Comparison of ENCODE assay signal across 9 cellular contexts in the genomic region with DNA sequence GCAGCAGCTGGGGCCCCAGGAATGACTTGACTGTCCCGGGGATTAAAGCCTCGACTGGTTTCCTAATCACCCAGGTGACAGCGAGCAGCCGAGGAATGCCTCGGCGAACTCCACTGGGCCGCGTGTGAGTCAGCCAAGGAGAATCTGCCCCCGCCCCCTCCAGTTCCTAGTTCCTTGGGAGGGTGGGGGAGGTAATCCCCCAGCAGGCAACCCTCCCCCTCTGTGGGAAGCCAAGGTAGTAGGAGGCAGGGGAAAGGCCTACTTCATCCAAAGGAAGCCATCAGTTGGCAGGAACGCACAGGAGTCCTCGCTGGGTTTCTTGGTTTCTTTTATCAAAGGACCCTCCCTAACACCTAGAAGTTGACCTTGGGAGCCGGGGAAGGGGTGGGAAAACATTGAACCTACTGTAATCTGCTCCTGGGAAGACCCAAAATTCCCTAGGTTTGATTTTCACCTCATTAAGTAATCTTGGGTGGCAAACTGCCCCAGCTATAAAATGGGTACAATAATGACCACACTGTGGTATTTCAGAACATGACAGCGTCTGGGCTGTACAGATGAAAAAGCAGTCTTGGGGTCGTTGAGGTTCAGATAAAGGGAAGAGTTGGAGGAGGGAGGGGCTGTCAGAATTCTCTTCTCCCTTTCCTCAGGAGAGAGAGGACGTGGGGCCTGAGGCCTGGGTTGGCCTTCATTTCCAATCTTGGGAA. TPM values are rescaled to one million over a fixed set of nuclear protein-coding genes. Genes with fewer than 3 reads are reported as not detected.
DNase-seq lines count a peak whose midpoint lies in the region; ATAC-seq, FAIRE-seq and TF ChIP-seq lines count a peak whose summit lies in the region.
"Had no signal": no experiment of that assay in that cellular context is flagged by ENCODE, and none has a peak within 500 bp of the region (broad histone marks: within the 10 kb centered on the region; RNA-seq: fewer than 3 reads in every experiment).

No MANE protein-coding gene starts in this region.

- H3K36me3 ChIP-seq in HepG2 (replicated peaks in 1 of 2; ENCODE audit: control insufficient read depth in 1 of 2, insufficient read depth in 2 of 2, low read length in 2 of 2) = no peaks in the 10 kb centered on the region
- no peaks in the 10 kb centered on the region for H3K36me3 ChIP-seq in right lobe of liver

- in situ Hi-C loops in HepG2 (cut with HindIII; ENCODE audit: extremely low pct_ligation_motif_present, low pct_unique_long_range_greater_than_20kb) (no loop called here), G401 (cut with HindIII; ENCODE audit: low sequenced_read_pairs) (no loop called here)

- 4% methylated on average over 13 of the region's 15 CpGs for WGBS in HepG2 (ENCODE audit: low lambda C conversion rate)
- 68% methylated on average over 6 of the region's 15 CpGs for WGBS in right lobe of liver (ENCODE audit: insufficient coverage, low coverage, low lambda C conversion rate, missing lambda C conversion rate)
- WGBS in lower leg skin, 2 donors = 47 to 50% methylated on average over 15 of the region's 15 CpGs

- POLR2A ChIA-PET in HepG2 (lab: Yijun Ruan, JAX) = no interaction called here

- no peak overlapping the region for H2AFZ ChIP-seq in HepG2 (ENCODE audit: low read length)

- H4K20me1 ChIP-seq in HepG2 (ENCODE audit: insufficient read depth, low read length) = no peaks in the 10 kb centered on the region

- H3K4me1 ChIP-seq in HepG2 (ENCODE audit: insufficient read depth, low read length) = peaks cover 36% of the 10 kb centered on the region
- no peaks in the 10 kb centered on the region for H3K4me1 ChIP-seq in right lobe of liver

- peak overlapping the region; percentile 59 for H3K4me2 ChIP-seq in HepG2 (ENCODE audit: low read depth, low read length)

- TF ChIP-seq POLR2A in HepG2 (IDR thresholded peaks at IDR 0.05; ENCODE audit: insufficient read depth in 1 of 2, low read depth in 2 of 2, low read length in 2 of 2) (no peak), right lobe of liver (IDR thresholded peaks at IDR 0.05) (no peak), lower leg skin (IDR thresholded peaks at IDR 0.05) (no peak)

- no peak for DNase-seq in HepG2 (ENCODE audit: low spot score)
- no peak for DNase-seq in right lobe of liver
- DNase-seq in cardiac fibroblast (ENCODE audit: low read depth in 2 of 2) = peak; percentile 87 to 88
- no peak for DNase-seq in lower leg skin (ENCODE audit: low spot score in 2 of 2)
- no peak for DNase-seq in G401 (ENCODE audit: low spot score)
- DNase-seq in stimulated activated CD4-positive, alpha-beta T cell treated with anti-CD3 and anti-CD28 coated beads, Interleukin-4, amount 100 ng/mL, for 4 hours = no peak
- DNase-seq in T-helper 9 cell = no peak

- no peak for TF ChIP-seq EP300 in HepG2 (IDR thresholded peaks at IDR 0.05; ENCODE audit: low read depth in 2 of 2, low read length in 2 of 2)
- no peak for TF ChIP-seq EP300 in HepG2 (CRISPR knock-in tag; IDR thresholded peaks at IDR 0.05; ENCODE audit: borderline replicate concordance)

- TF ChIP-seq CTCF in HepG2 (CRISPR knock-in tag; IDR thresholded peaks at IDR 0.05) (no peak), right lobe of liver (IDR thresholded peaks at IDR 0.05) (no peak), cardiac fibroblast (IDR thresholded peaks at IDR 0.05; ENCODE audit: low read depth, low read length) (no peak), lower leg skin (IDR thresholded peaks at IDR 0.05) (no peak)

- H3K27ac ChIP-seq in HepG2 (ENCODE audit: extremely low read length, insufficient read depth, low read length) = no peak overlapping the region
- no peak overlapping the region for H3K27ac ChIP-seq in right lobe of liver
- H3K27ac ChIP-seq: VCaP had no signal

- BruUV-seq in HepG2 (replicated peaks; lab: Mats Ljungman, UMichigan) = no TSS peak

- no peak for FAIRE-seq in HepG2 (lab: Jason Lieb, UNC)

- H3K9ac ChIP-seq in HepG2 (ENCODE audit: insufficient read depth, low read depth, low read length) = no peak overlapping the region

- H3K27me3 ChIP-seq in HepG2 (ENCODE audit: control insufficient read depth in 1 of 2, insufficient read depth in 2 of 2, low read length in 2 of 2) = peaks cover 2 to 22% of the 10 kb centered on the region in 2 experiments; a peak in 4 of 5 replicates
- H3K27me3 ChIP-seq in right lobe of liver = no peaks in the 10 kb centered on the region

- ATAC-seq in HepG2 (no peak), right lobe of liver (no peak), GM21423 (IDR thresholded peaks at IDR 0.05; ENCODE audit: unreplicated experiment) (no peak)

- no peak for TF ChIP-seq RAD21 in HepG2 (CRISPR knock-in tag; IDR thresholded peaks at IDR 0.05)

- no peaks in the 10 kb centered on the region for H3K79me2 ChIP-seq in HepG2 (ENCODE audit: insufficient read depth, low read length)

- intact Hi-C loops in HepG2 (cut with micrococcal nuclease; ENCODE audit: unreplicated experiment) = no loop called here
- intact Hi-C loops in right lobe of liver (cut with DNase I) = no loop called here
- intact Hi-C loops in lower leg skin (cut with DNase I; ENCODE audit: low total_unique reads) = no loop called here

- CTCF ChIA-PET in HepG2 (lab: Yijun Ruan, JAX; ENCODE audit: low intra/inter-chr PET ratio, low total read pairs) = no interaction called here

- no peaks in the 10 kb centered on the region for H3K9me3 ChIP-seq in HepG2 (ENCODE audit: low read length)
- H3K9me3 ChIP-seq in right lobe of liver = no peaks in the 10 kb centered on the region

- peak overlapping the region in 1 of 3 experiments; percentile 32; a peak in 1 of 6 replicates for H3K4me3 ChIP-seq in HepG2 (replicated peaks in 1 of 3; ENCODE audit: insufficient read depth in 1 of 3, low read depth in 2 of 3, low read length in 3 of 3)
- H3K4me3 ChIP-seq in right lobe of liver = no peak overlapping the region
- H3K4me3 ChIP-seq in cardiac fibroblast (replicated peaks in 1 of 2; ENCODE audit: low read depth in 2 of 2, low read length in 2 of 2) = peak overlapping the region in 1 of 2 donors; percentile 49
- H3K4me3 ChIP-seq in lower leg skin (ENCODE audit: low read depth, poor library complexity, severe bottlenecking) = peak overlapping the region; percentile 44

RNA-seq across cellular contexts. Expression of a gene that starts 1.4 kb away (rescaled TPM):
- total RNA-seq in HepG2 (2016; rRNA removed; fragmentation: Illumina TruSeq; extraction: Trizol) = 0.62 and 0.88 TPM in 2 replicates
- 0.35 and 0.40 TPM in 2 replicates for total RNA-seq in HepG2 (2016; cell fraction: cytosol; rRNA removed; fragmentation: Illumina TruSeq; extraction: Trizol; ENCODE audit: low read depth)
- 0.42 and 0.65 TPM in 2 replicates for total RNA-seq in HepG2 (2016; cell fraction: insoluble cytoplasmic fraction; rRNA removed; fragmentation: Illumina TruSeq; extraction: Trizol)
- 0.52 and 0.53 TPM in 2 replicates for total RNA-seq in HepG2 (2016; cell fraction: membrane; rRNA removed; fragmentation: Illumina TruSeq; extraction: Trizol)
- total RNA-seq in HepG2 (2016; cell fraction: nucleus; rRNA removed; fragmentation: Illumina TruSeq; extraction: Trizol) = 0.38 and 0.71 TPM in 2 replicates
- 0.13 and 0.22 TPM in 2 replicates for polyA plus RNA-seq in HepG2 (2011; rRNA removed)
- 0.13 and 0.24 TPM in 2 replicates for polyA plus RNA-seq in HepG2 (2011; cell fraction: cytosol; rRNA removed)
- polyA plus RNA-seq in HepG2 (2011; cell fraction: nucleus; rRNA removed) = 0.12 and 0.23 TPM in 2 replicates
- 0.16 TPM in 1 of 2 replicates, not detected in the other for polyA plus RNA-seq in HepG2 (2012)
- polyA plus RNA-seq in HepG2 (2016; cell fraction: cytosol; fragmentation: Illumina TruSeq; extraction: Trizol; ENCODE audit: low read depth) = 0.12 and 0.17 TPM in 2 replicates
- polyA plus RNA-seq in HepG2 (2016; cell fraction: insoluble cytoplasmic fraction; fragmentation: Illumina TruSeq; extraction: Trizol; ENCODE audit: low read depth) = 0.46 and 0.58 TPM in 2 replicates
- polyA plus RNA-seq in HepG2 (2016; cell fraction: membrane; fragmentation: Illumina TruSeq; extraction: Trizol; ENCODE audit: low read depth) = 0.20 and 0.32 TPM in 2 replicates
- polyA plus RNA-seq in HepG2 (2016; cell fraction: nucleus; fragmentation: Illumina TruSeq; extraction: Trizol; ENCODE audit: insufficient read depth, low read depth) = 0.37 and 0.77 TPM in 2 replicates
- 0.96 and 5.4 TPM in 2 replicates for polyA minus RNA-seq in HepG2 (2011; rRNA and poly(A)+ RNA removed; ENCODE audit: low replicate concordance)
- not detected in 2 replicates for polyA minus RNA-seq in HepG2 (2011; cell fraction: cytosol; rRNA and poly(A)+ RNA removed)
- polyA minus RNA-seq in HepG2 (2011; cell fraction: nucleus; rRNA and poly(A)+ RNA removed) = 0.37 and 0.39 TPM in 2 replicates
- under 1 TPM in 4 of 6 experiments, not detected in 2; 0.11 to 0.49 (median 0.29) TPM for total RNA-seq in right lobe of liver
- 100 to 1,000 TPM; 139 to 243 (median 239) TPM for total RNA-seq in lower leg skin
- 19.3 and 32.4 TPM in 2 replicates for total RNA-seq in G401 (2014; rRNA removed; shearing (Covaris generic))

RNA-seq across cellular contexts. Expression of a gene that starts 17.7 kb away (rescaled TPM):
- total RNA-seq in HepG2 (2016; rRNA removed; fragmentation: Illumina TruSeq; extraction: Trizol) = 35.6 and 42.0 TPM in 2 replicates
- 45.9 and 49.6 TPM in 2 replicates for total RNA-seq in HepG2 (2016; cell fraction: cytosol; rRNA removed; fragmentation: Illumina TruSeq; extraction: Trizol; ENCODE audit: low read depth)
- 32.9 and 43.5 TPM in 2 replicates for total RNA-seq in HepG2 (2016; cell fraction: insoluble cytoplasmic fraction; rRNA removed; fragmentation: Illumina TruSeq; extraction: Trizol)
- total RNA-seq in HepG2 (2016; cell fraction: membrane; rRNA removed; fragmentation: Illumina TruSeq; extraction: Trizol) = 78.4 and 79.4 TPM in 2 replicates
- 20.2 and 26.8 TPM in 2 replicates for total RNA-seq in HepG2 (2016; cell fraction: nucleus; rRNA removed; fragmentation: Illumina TruSeq; extraction: Trizol)
- 158 and 166 TPM in 2 replicates for polyA plus RNA-seq in HepG2 (2011; rRNA removed)
- polyA plus RNA-seq in HepG2 (2011; cell fraction: cytosol; rRNA removed) = 196 and 254 TPM in 2 replicates
- polyA plus RNA-seq in HepG2 (2011; cell fraction: nucleus; rRNA removed) = 52.2 and 66.1 TPM in 2 replicates
- 56.7 and 66.7 TPM in 2 replicates for polyA plus RNA-seq in HepG2 (2012)
- 79.2 and 85.4 TPM in 2 replicates for polyA plus RNA-seq in HepG2 (2016; cell fraction: cytosol; fragmentation: Illumina TruSeq; extraction: Trizol; ENCODE audit: low read depth)
- polyA plus RNA-seq in HepG2 (2016; cell fraction: insoluble cytoplasmic fraction; fragmentation: Illumina TruSeq; extraction: Trizol; ENCODE audit: low read depth) = 57.7 and 57.9 TPM in 2 replicates
- polyA plus RNA-seq in HepG2 (2016; cell fraction: membrane; fragmentation: Illumina TruSeq; extraction: Trizol; ENCODE audit: low read depth) = 101 and 110 TPM in 2 replicates
- 41.5 and 46.3 TPM in 2 replicates for polyA plus RNA-seq in HepG2 (2016; cell fraction: nucleus; fragmentation: Illumina TruSeq; extraction: Trizol; ENCODE audit: insufficient read depth, low read depth)
- 0.21 and 97.7 TPM in 2 replicates for polyA minus RNA-seq in HepG2 (2011; rRNA and poly(A)+ RNA removed; ENCODE audit: low replicate concordance)
- polyA minus RNA-seq in HepG2 (2011; cell fraction: cytosol; rRNA and poly(A)+ RNA removed) = 44.5 and 48.8 TPM in 2 replicates
- 41.1 and 55.3 TPM in 2 replicates for polyA minus RNA-seq in HepG2 (2011; cell fraction: nucleus; rRNA and poly(A)+ RNA removed)
- total RNA-seq in right lobe of liver = 10 to 100 TPM in 2 of 6 experiments, 1 to 10 TPM in 4; 2.0 to 24.8 (median 6.7) TPM
- 10 to 100 TPM; 14.9 to 29.4 (median 20.2) TPM for total RNA-seq in lower leg skin
- 18.3 and 28.3 TPM in 2 replicates for total RNA-seq in G401 (2014; rRNA removed; shearing (Covaris generic))

RNA-seq across cellular contexts. Expression of a gene that starts 50.9 kb away (rescaled TPM):
- total RNA-seq in HepG2 (2016; rRNA removed; fragmentation: Illumina TruSeq; extraction: Trizol) (1.9 and 2.4 TPM in 2 replicates), right lobe of liver (1 to 10 TPM; 1.1 to 4.1 (median 2.5) TPM), lower leg skin (10 to 100 TPM; 34.0 to 45.8 (median 36.2) TPM)
- 0.61 and 1.1 TPM in 2 replicates for total RNA-seq in HepG2 (2016; cell fraction: cytosol; rRNA removed; fragmentation: Illumina TruSeq; extraction: Trizol; ENCODE audit: low read depth)
- total RNA-seq in HepG2 (2016; cell fraction: insoluble cytoplasmic fraction; rRNA removed; fragmentation: Illumina TruSeq; extraction: Trizol) = 1.6 and 2.1 TPM in 2 replicates
- total RNA-seq in HepG2 (2016; cell fraction: membrane; rRNA removed; fragmentation: Illumina TruSeq; extraction: Trizol) = 2.0 and 2.1 TPM in 2 replicates
- total RNA-seq in HepG2 (2016; cell fraction: nucleus; rRNA removed; fragmentation: Illumina TruSeq; extraction: Trizol) = 0.75 and 1.1 TPM in 2 replicates
- polyA plus RNA-seq in HepG2 (2011; rRNA removed) = 4.9 and 7.4 TPM in 2 replicates
- 4.3 and 6.8 TPM in 2 replicates for polyA plus RNA-seq in HepG2 (2011; cell fraction: cytosol; rRNA removed)
- polyA plus RNA-seq in HepG2 (2011; cell fraction: nucleus; rRNA removed) = 5.9 and 7.2 TPM in 2 replicates
- polyA plus RNA-seq in HepG2 (2012) = 4.8 and 6.0 TPM in 2 replicates
- polyA plus RNA-seq in HepG2 (2016; cell fraction: cytosol; fragmentation: Illumina TruSeq; extraction: Trizol; ENCODE audit: low read depth) = 0.87 and 0.94 TPM in 2 replicates
- 2.0 and 2.7 TPM in 2 replicates for polyA plus RNA-seq in HepG2 (2016; cell fraction: insoluble cytoplasmic fraction; fragmentation: Illumina TruSeq; extraction: Trizol; ENCODE audit: low read depth)
- polyA plus RNA-seq in HepG2 (2016; cell fraction: membrane; fragmentation: Illumina TruSeq; extraction: Trizol; ENCODE audit: low read depth) = 1.6 and 2.0 TPM in 2 replicates
- polyA plus RNA-seq in HepG2 (2016; cell fraction: nucleus; fragmentation: Illumina TruSeq; extraction: Trizol; ENCODE audit: insufficient read depth, low read depth) = 2.9 and 3.3 TPM in 2 replicates
- 12.8 TPM in 1 of 2 replicates, not detected in the other for polyA minus RNA-seq in HepG2 (2011; rRNA and poly(A)+ RNA removed; ENCODE audit: low replicate concordance)
- 4.2 and 4.4 TPM in 2 replicates for polyA minus RNA-seq in HepG2 (2011; cell fraction: cytosol; rRNA and poly(A)+ RNA removed)
- polyA minus RNA-seq in HepG2 (2011; cell fraction: nucleus; rRNA and poly(A)+ RNA removed) = 1.3 and 2.0 TPM in 2 replicates
- total RNA-seq in G401 (2014; rRNA removed; shearing (Covaris generic)) = not detected in 2 replicates

Comparison
In these comparisons a context has a peak if more than half of its experiments do, and no peak if none do; other contexts are left out.
1. DNase-seq: peak in cardiac fibroblast (2 of 2); none in HepG2 (single experiment), right lobe of liver (0 of 3), lower leg skin (0 of 2), G401 (single experiment), stimulated activated CD4-positive, alpha-beta T cell treated with anti-CD3 and anti-CD28 coated beads, Interleukin-4, amount 100 ng/mL, for 4 hours (0 of 2) and T-helper 9 cell (single experiment).
2. RNA of a gene that starts 1.4 kb away (total RNA-seq): 139 to 243 TPM in lower leg skin and 19.3 to 32.4 TPM in G401; 0.35 to 0.88 TPM in HepG2 and 0.11 to 0.49 TPM in right lobe of liver; every median in the first group is over 10 times any median in the second.
3. RNA of a gene that starts 50.9 kb away (total RNA-seq): 34.0 to 45.8 TPM in lower leg skin; 1.1 to 4.1 TPM in right lobe of liver, 0.61 to 2.4 TPM in HepG2 and not detected in G401; every median in the first group is over 4 times any median in the second.